In the genomic region with DNA sequence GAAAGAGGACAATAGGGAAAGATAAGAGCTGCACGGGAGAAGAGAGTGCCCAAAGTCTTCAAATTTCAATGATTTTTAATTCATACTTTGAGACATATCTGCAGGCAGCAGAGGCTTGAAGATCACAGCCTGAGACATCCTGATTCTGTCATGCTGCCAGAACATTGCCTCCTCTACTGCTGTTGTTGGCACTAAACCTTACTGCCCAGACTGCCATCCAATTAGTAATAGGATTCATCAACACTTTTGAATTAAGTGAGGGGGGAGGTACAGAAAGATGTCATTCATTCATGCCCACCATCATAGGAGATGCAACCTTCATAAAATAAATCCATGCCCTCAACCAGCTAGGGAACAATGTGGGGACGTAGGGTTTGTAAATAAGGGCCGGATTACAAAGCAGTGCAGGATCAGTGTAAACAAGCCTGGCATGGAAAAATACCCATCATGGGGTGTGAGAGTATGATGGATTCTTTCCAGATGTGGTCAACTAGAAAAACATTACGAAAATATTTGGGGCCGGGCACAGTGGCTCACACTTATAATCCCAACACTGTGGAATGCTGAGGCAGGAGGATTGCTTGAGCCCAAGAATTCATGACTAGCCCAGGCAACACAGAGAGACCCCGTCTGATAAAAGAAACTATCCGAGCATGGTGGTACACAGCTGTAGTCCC, we compare ENCODE assay signal across 17 cellular contexts.
A peak's percentile ranks its signal among the peaks of the same experiment; 100 is the strongest.
DNase-seq lines count a peak whose midpoint lies in the region; ATAC-seq, FAIRE-seq and TF ChIP-seq lines count a peak whose summit lies in the region.
"Had no signal": no experiment of that assay in that cellular context is flagged by ENCODE, and none has a peak within 500 bp of the region (broad histone marks: within the 10 kb centered on the region; RNA-seq: fewer than 3 reads in every experiment).

No MANE protein-coding gene starts in this region.

- DNase-seq in A549 (ENCODE audit: low read depth in 1 of 2, low spot score in 1 of 2): peak; percentile 66 to 90
- peak; percentile 94 for DNase-seq in HS-27A (ENCODE audit: low read depth)
- peak; percentile 57 for DNase-seq in astrocyte (ENCODE audit: low read depth)
- DNase-seq in kidney glomerular epithelial cell (lab: John Stamatoyannopoulos, UW): peak; percentile 88
- no peak for DNase-seq in activated effector memory CD4-positive, alpha-beta T cell treated with Interleukin-2 at 50 U/mL for 16 hours
- no peak for DNase-seq in activated CD4-positive, alpha-beta T cell treated with anti-CD3 and anti-CD28 coated beads for 36 hours
- DNase-seq: ACHN; activated CD4-positive, CD25-positive, alpha-beta regulatory T cell; activated naive CD4-positive, alpha-beta T cell treated with Interleukin-2 at 50 U/mL for 16 hours; central memory CD4-positive, alpha-beta T cell; MV-4-11; small intestine had no signal

- ATAC-seq in A549 (peak; percentile 64 to 68), HG03520 (IDR thresholded peaks at IDR 0.05; ENCODE audit: unreplicated experiment) (no peak), GM19351 (IDR thresholded peaks at IDR 0.05; ENCODE audit: unreplicated experiment) (no peak)
- ATAC-seq in activated CD4-positive, alpha-beta T cell treated with anti-CD3 and anti-CD28 coated beads for 36 hours: no peak

- H3K4me3 Mint-ChIP-seq in astrocyte (ENCODE audit: unreplicated experiment): no peak overlapping the region
- H3K4me3 Mint-ChIP-seq in activated CD4-positive, alpha-beta T cell treated with anti-CD3 and anti-CD28 coated beads for 36 hours: no peak overlapping the region
- H3K4me3 Mint-ChIP-seq: memory B cell had no signal

- TF ChIP-seq POLR2A in A549 (IDR thresholded peaks at IDR 0.05; ENCODE audit: low read length): no peak

- no peaks in the 10 kb centered on the region for H3K36me3 Mint-ChIP-seq in astrocyte (ENCODE audit: low read depth, unreplicated experiment)
- H3K36me3 Mint-ChIP-seq in activated CD4-positive, alpha-beta T cell treated with anti-CD3 and anti-CD28 coated beads for 36 hours (ENCODE audit: low read depth): no peaks in the 10 kb centered on the region
- H3K36me3 Mint-ChIP-seq: memory B cell had no signal

- H3K9me3 Mint-ChIP-seq in astrocyte (ENCODE audit: unreplicated experiment): no peaks in the 10 kb centered on the region
- no peaks in the 10 kb centered on the region for H3K9me3 Mint-ChIP-seq in activated CD4-positive, alpha-beta T cell treated with anti-CD3 and anti-CD28 coated beads for 36 hours (ENCODE audit: low read depth)
- H3K9me3 Mint-ChIP-seq: memory B cell had no signal

- peak; percentile 70 to 82; a peak in 3 of 5 replicates for TF ChIP-seq EP300 in A549 (IDR thresholded peaks at IDR 0.05)

- CTCF ChIA-PET in A549 (lab: Yijun Ruan, JAX): interaction anchor here (0.8 to 4.0 kb wide), 3 partner anchors 8 to 224 kb away, joined by 3 to 30 read pairs (median 13); partner anchors contain the start of gene DAPK1
- CTCF ChIA-PET in activated CD4-positive, alpha-beta T cell treated with anti-CD3 and anti-CD28 coated beads for 36 hours (lab: Charles Lee): interaction anchor here (2.2 kb wide), 1 partner anchor 8 kb away, joined by 9 read pairs; no protein-coding TSS in a partner anchor

- H3K4me3 ChIP-seq in A549 (no peak overlapping the region), astrocyte (ENCODE audit: insufficient read depth, low read depth, low read length) (no peak overlapping the region)

- H4K20me1 ChIP-seq in astrocyte (ENCODE audit: insufficient read depth, low read length): no peaks in the 10 kb centered on the region

- H2AFZ ChIP-seq in astrocyte (ENCODE audit: low read depth, low read length): no peak overlapping the region

- peak overlapping the region; percentile 92 to 97 for H3K27ac ChIP-seq in A549
- H3K27ac ChIP-seq in astrocyte (ENCODE audit: low read depth, low read length): no peak overlapping the region
- H3K27ac ChIP-seq: epithelial cell of prostate, neutrophil had no signal

- peaks cover 15% of the 10 kb centered on the region for H3K4me1 Mint-ChIP-seq in astrocyte (ENCODE audit: low read depth, unreplicated experiment)
- peaks cover 15% of the 10 kb centered on the region for H3K4me1 Mint-ChIP-seq in activated CD4-positive, alpha-beta T cell treated with anti-CD3 and anti-CD28 coated beads for 36 hours

- intact Hi-C loops in activated CD4-positive, alpha-beta T cell treated with anti-CD3 and anti-CD28 coated beads for 36 hours (cut with DNase I, micrococcal nuclease): loop anchor here in 1 of 2 experiments (10.0 kb wide), 1 partner anchor 1609 kb away; no protein-coding TSS in a partner anchor

- no peaks in the 10 kb centered on the region for H3K79me2 ChIP-seq in astrocyte (ENCODE audit: insufficient read depth, low read length)

- TF ChIP-seq RAD21 in A549 (conservative IDR thresholded peaks at IDR 0.05 in 1 of 2, IDR thresholded peaks at IDR 0.05 in 1 of 2): peak in 1 of 2 experiments; percentile 46; a peak in 4 of 5 replicates

- FAIRE-seq in A549 (lab: Jason Lieb, UNC) (no peak), astrocyte (lab: Jason Lieb, UNC) (no peak)
- FAIRE-seq: small intestine had no signal

- peak overlapping the region; percentile 65 for H3K4me2 ChIP-seq in A549
- peak overlapping the region; percentile 43 for H3K4me2 ChIP-seq in astrocyte (ENCODE audit: low read length)

- peaks cover 68% of the 10 kb centered on the region for H3K4me1 ChIP-seq in A549
- H3K4me1 ChIP-seq in astrocyte (ENCODE audit: insufficient read depth, low read length): peaks cover 17% of the 10 kb centered on the region

- no peak overlapping the region for H3K9ac ChIP-seq in astrocyte (ENCODE audit: low read length)

- peak overlapping the region; percentile 18 for H3K27ac Mint-ChIP-seq in astrocyte (ENCODE audit: unreplicated experiment)
- H3K27ac Mint-ChIP-seq in activated CD4-positive, alpha-beta T cell treated with anti-CD3 and anti-CD28 coated beads for 36 hours: no peak overlapping the region
- H3K27ac Mint-ChIP-seq: memory B cell had no signal

- H3K27me3 Mint-ChIP-seq in astrocyte (ENCODE audit: low read depth, unreplicated experiment): peaks cover 2% of the 10 kb centered on the region
- H3K27me3 Mint-ChIP-seq in activated CD4-positive, alpha-beta T cell treated with anti-CD3 and anti-CD28 coated beads for 36 hours: peaks cover 37% of the 10 kb centered on the region

- POLR2A ChIA-PET in A549 (lab: Yijun Ruan, JAX): interaction anchor here (0.8 kb wide), 1 partner anchor 10 kb away, joined by 3 read pairs; no protein-coding TSS in a partner anchor
- POLR2A ChIA-PET in activated CD4-positive, alpha-beta T cell treated with anti-CD3 and anti-CD28 coated beads for 36 hours (lab: Charles Lee): no interaction called here

- TF ChIP-seq CTCF in A549 (IDR thresholded peaks at IDR 0.05): no peak
- no peak for TF ChIP-seq CTCF in astrocyte (IDR thresholded peaks at IDR 0.05; ENCODE audit: insufficient read depth, low read depth, low read length)

- no peaks in the 10 kb centered on the region for H3K36me3 ChIP-seq in astrocyte (ENCODE audit: insufficient read depth, low read length)
- H3K36me3 ChIP-seq: neutrophil had no signal

- no peaks in the 10 kb centered on the region for H3K27me3 ChIP-seq in astrocyte (ENCODE audit: insufficient read depth, low read length)
- H3K27me3 ChIP-seq: neutrophil had no signal

- H3K9me3 ChIP-seq in A549: no peaks in the 10 kb centered on the region
- no peaks in the 10 kb centered on the region for H3K9me3 ChIP-seq in astrocyte (ENCODE audit: insufficient read depth, low read depth, low read length)
- H3K9me3 ChIP-seq: neutrophil had no signal

- 3% methylated on average over 7 of the region's 7 CpGs for WGBS in A549 (ENCODE audit: missing lambda C conversion rate)

TF ChIP-seq in A549, 52 proteins besides CTCF, POLR2A, EP300 and RAD21 (continues in another document):
- peak; percentile 83 for TF ChIP-seq FOXS1 (CRISPR knock-in tag; IDR thresholded peaks at IDR 0.05)
- TF ChIP-seq NR3C1 (IDR thresholded peaks at IDR 0.05): no peak
- TF ChIP-seq, protein P1, sequence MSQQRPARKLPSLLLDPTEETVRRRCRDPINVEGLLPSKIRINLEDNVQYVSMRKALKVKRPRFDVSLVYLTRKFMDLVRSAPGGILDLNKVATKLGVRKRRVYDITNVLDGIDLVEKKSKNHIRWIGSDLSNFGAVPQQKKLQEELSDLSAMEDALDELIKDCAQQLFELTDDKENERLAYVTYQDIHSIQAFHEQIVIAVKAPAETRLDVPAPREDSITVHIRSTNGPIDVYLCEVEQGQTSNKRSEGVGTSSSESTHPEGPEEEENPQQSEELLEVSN (IDR thresholded peaks at IDR 0.05; ENCODE audit: borderline replicate concordance, low read depth): peak; percentile 32; the same call in 1 of the 2 replicates
- TF ChIP-seq, protein P2, sequence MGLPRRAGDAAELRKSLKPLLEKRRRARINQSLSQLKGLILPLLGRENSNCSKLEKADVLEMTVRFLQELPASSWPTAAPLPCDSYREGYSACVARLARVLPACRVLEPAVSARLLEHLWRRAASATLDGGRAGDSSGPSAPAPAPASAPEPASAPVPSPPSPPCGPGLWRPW (IDR thresholded peaks at IDR 0.05): no peak
- peak in 1 of 2 experiments; percentile 84; a peak in 3 of 4 replicates for TF ChIP-seq CEBPB (IDR thresholded peaks at IDR 0.05)
- TF ChIP-seq MYC (IDR thresholded peaks at IDR 0.05; ENCODE audit: borderline replicate concordance, low read length): no peak
- no peak for TF ChIP-seq CBX8 (IDR thresholded peaks at IDR 0.05)
- peak; percentile 29; the same call in 1 of the 3 replicates for TF ChIP-seq BCL3 (IDR thresholded peaks at IDR 0.05)
- TF ChIP-seq HOXB13 (CRISPR knock-in tag; IDR thresholded peaks at IDR 0.05; ENCODE audit: low read depth): peak; percentile 67; the same call in 1 of the 2 replicates
- TF ChIP-seq JUN (IDR thresholded peaks at IDR 0.05): peak; percentile 76 to 78; a peak in 3 of 5 replicates
- TF ChIP-seq, protein P3, sequence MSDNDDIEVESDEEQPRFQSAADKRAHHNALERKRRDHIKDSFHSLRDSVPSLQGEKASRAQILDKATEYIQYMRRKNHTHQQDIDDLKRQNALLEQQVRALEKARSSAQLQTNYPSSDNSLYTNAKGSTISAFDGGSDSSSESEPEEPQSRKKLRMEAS (IDR thresholded peaks at IDR 0.05): peak; percentile 76
- no peak for TF ChIP-seq RCOR1 (IDR thresholded peaks at IDR 0.05; ENCODE audit: low read depth, low read length)
- no peak for TF ChIP-seq MAZ (IDR thresholded peaks at IDR 0.05; ENCODE audit: borderline replicate concordance, low read depth, low read length)
- no peak for TF ChIP-seq EHMT2 (IDR thresholded peaks at IDR 0.05; ENCODE audit: low read depth)
- peak; percentile 80 for TF ChIP-seq MAFK (IDR thresholded peaks at IDR 0.05; ENCODE audit: partially characterized antibody)

Comparison
In these comparisons a context has a peak if more than half of its experiments do, and no peak if none do; other contexts are left out.
1. ATAC-seq: peak in A549 (2 of 2); none in activated CD4-positive, alpha-beta T cell treated with anti-CD3 and anti-CD28 coated beads for 36 hours (single experiment), HG03520 (single experiment) and GM19351 (single experiment).
2. DNase-seq: peak in A549 (2 of 2), HS-27A (single experiment), astrocyte (single experiment) and kidney glomerular epithelial cell (single experiment); none in activated effector memory CD4-positive, alpha-beta T cell treated with Interleukin-2 at 50 U/mL for 16 hours (single experiment) and activated CD4-positive, alpha-beta T cell treated with anti-CD3 and anti-CD28 coated beads for 36 hours (single experiment).